In genomic region chr12:98894412-98895085, GRCh38 we compare ENCODE assay signal across 1 cellular context.
TF ChIP-seq lines count a peak whose summit lies in the region.

No MANE protein-coding gene starts in this region.

TF ChIP-seq in HepG2, 621 proteins besides CTCF, POLR2A, EP300 and RAD21 (continued from another document):
- no peak for TF ChIP-seq TIGD3 (CRISPR knock-in tag; IDR thresholded peaks at IDR 0.05; ENCODE audit: borderline replicate concordance)
- no peak for TF ChIP-seq ZNF34 (CRISPR knock-in tag; IDR thresholded peaks at IDR 0.05; ENCODE audit: borderline replicate concordance)
- TF ChIP-seq ZFY (CRISPR knock-in tag; IDR thresholded peaks at IDR 0.05) = no peak
- TF ChIP-seq POLR2AphosphoS2 (IDR thresholded peaks at IDR 0.05; ENCODE audit: low read depth, low read length) = no peak
- TF ChIP-seq ZNF468 (CRISPR knock-in tag; IDR thresholded peaks at IDR 0.05) = no peak
- TF ChIP-seq JUNB (CRISPR knock-in tag; IDR thresholded peaks at IDR 0.05; ENCODE audit: borderline replicate concordance) = no peak
- TF ChIP-seq TARDBP (CRISPR knock-in tag; IDR thresholded peaks at IDR 0.05) = no peak
